In genomic region chr10:88880287-88881094, GRCh38 we compare ENCODE assay signal across 8 cellular contexts. TPM values are rescaled to one million over a fixed set of nuclear protein-coding genes. Genes with fewer than 3 reads are reported as not detected.
DNase-seq lines count a peak whose midpoint lies in the region; ATAC-seq and TF ChIP-seq lines count a peak whose summit lies in the region.

No MANE protein-coding gene starts in this region.

- no peaks in the 10 kb centered on the region for H3K27me3 Mint-ChIP-seq in activated T-cell treated with anti-CD3 and anti-CD28 coated beads, Interleukin-2, amount 50 U/mL, for 4 hours (ENCODE audit: low read depth)

- TF ChIP-seq CTCF in OCI-LY1 (IDR thresholded peaks at IDR 0.05; ENCODE audit: low read length) = no peak

- DNase-seq in COLO668 (lab: John Stamatoyannopoulos, UW; ENCODE audit: unreplicated experiment) = peak; percentile 91
- peak; percentile 52 for DNase-seq in activated T-cell treated with anti-CD3 and anti-CD28 coated beads, Interleukin-2, amount 50 U/mL, for 4 hours
- peak; percentile 41 for DNase-seq in stimulated activated CD8-positive, alpha-beta memory T cell treated with anti-CD3 and anti-CD28 coated beads, Interleukin-7, amount 100 ng/mL, for 24 hours (ENCODE audit: low read depth)

- H3K9me2 ChIP-seq in OCI-LY1 (ENCODE audit: low read depth, low read length) = no peaks in the 10 kb centered on the region

- ATAC-seq in GM19372 (IDR thresholded peaks at IDR 0.05; ENCODE audit: low read depth, unreplicated experiment) (peak; percentile 77), HG03469 (IDR thresholded peaks at IDR 0.05; ENCODE audit: unreplicated experiment) (peak; percentile 46), esophagus mucosa (peak; percentile 90)
- ATAC-seq in activated T-cell treated with anti-CD3 and anti-CD28 coated beads, Interleukin-2, amount 50 U/mL, for 4 hours = peak; percentile 82 to 83

- no peaks in the 10 kb centered on the region for H3K36me3 Mint-ChIP-seq in activated T-cell treated with anti-CD3 and anti-CD28 coated beads, Interleukin-2, amount 50 U/mL, for 4 hours (ENCODE audit: insufficient read depth)

- H3F3A ChIP-seq in OCI-LY1 (ENCODE audit: insufficient read depth, low read length) = no peaks in the 10 kb centered on the region

- peak overlapping the region; percentile 74 for H3K4me2 ChIP-seq in OCI-LY1 (ENCODE audit: low read length)

- no peaks in the 10 kb centered on the region for H4K20me1 ChIP-seq in OCI-LY1 (ENCODE audit: insufficient read depth, low read length)

- no peak overlapping the region for H2AFZ ChIP-seq in OCI-LY1 (ENCODE audit: low read length)

- H3K27me3 ChIP-seq in OCI-LY1 (ENCODE audit: insufficient read depth, low read length) (no peaks in the 10 kb centered on the region), muscle layer of duodenum (ENCODE audit: low read depth, low read length) (no peaks in the 10 kb centered on the region)

- H3K36me3 ChIP-seq in OCI-LY1 (ENCODE audit: insufficient read depth, low read length) = no peaks in the 10 kb centered on the region
- H3K36me3 ChIP-seq in muscle layer of duodenum (ENCODE audit: control insufficient read depth in 1 of 2, insufficient read depth in 2 of 2, low read length in 2 of 2) = no peaks in the 10 kb centered on the region

- H3K79me2 ChIP-seq in OCI-LY1 (ENCODE audit: insufficient read depth, low read length) = peaks cover 24% of the 10 kb centered on the region

- peak overlapping the region; percentile 71 for H3K4me3 ChIP-seq in OCI-LY1 (ENCODE audit: low read depth, low read length, poor library complexity, severe bottlenecking)
- H3K4me3 ChIP-seq in muscle layer of duodenum (ENCODE audit: low read depth in 1 of 2, low read length in 2 of 2) = peak overlapping the region; percentile 78 to 89

- H3K9me3 Mint-ChIP-seq in activated T-cell treated with anti-CD3 and anti-CD28 coated beads, Interleukin-2, amount 50 U/mL, for 4 hours = no peaks in the 10 kb centered on the region

- peak overlapping the region; percentile 95 for H3K4me3 Mint-ChIP-seq in activated T-cell treated with anti-CD3 and anti-CD28 coated beads, Interleukin-2, amount 50 U/mL, for 4 hours

- peak overlapping the region; percentile 78 for H3K9ac ChIP-seq in OCI-LY1 (ENCODE audit: low read length)

- peak overlapping the region; percentile 86 for H3K27ac ChIP-seq in OCI-LY1 (ENCODE audit: low read depth, low read length, poor library complexity, severe bottlenecking)
- H3K27ac ChIP-seq in muscle layer of duodenum (ENCODE audit: low read length) = peak overlapping the region; percentile 91

- H3K4me1 Mint-ChIP-seq in activated T-cell treated with anti-CD3 and anti-CD28 coated beads, Interleukin-2, amount 50 U/mL, for 4 hours (ENCODE audit: low read depth) = peaks cover 62% of the 10 kb centered on the region

- H3K9me3 ChIP-seq in OCI-LY1 (ENCODE audit: low read length) (no peaks in the 10 kb centered on the region), muscle layer of duodenum (ENCODE audit: control insufficient read depth in 1 of 2, low read length in 2 of 2) (no peaks in the 10 kb centered on the region)

- H3K4me1 ChIP-seq in OCI-LY1 (ENCODE audit: insufficient read depth, low read length, severe bottlenecking) = peaks cover 51% of the 10 kb centered on the region
- peaks cover 5 to 13% of the 10 kb centered on the region in 2 donors for H3K4me1 ChIP-seq in muscle layer of duodenum (ENCODE audit: control insufficient read depth in 1 of 2, insufficient read depth in 2 of 2, low read length in 2 of 2)

RNA-seq across cellular contexts. Expression of gene STAMBPL1, which starts 0.4 kb away (rescaled TPM):
- 10 to 100 TPM; 15.1 to 24.7 (median 19.4) TPM for total RNA-seq in activated T-cell treated with anti-CD3 and anti-CD28 coated beads, Interleukin-2, amount 50 U/mL, for 4 hours
- 2.5 TPM for total RNA-seq in esophagus mucosa

RNA-seq across cellular contexts. Expression of gene ANKRD22, which starts 28.8 kb away (rescaled TPM):
- under 1 TPM in 1 of 3 donors, not detected in 2; 0.24 TPM for total RNA-seq in activated T-cell treated with anti-CD3 and anti-CD28 coated beads, Interleukin-2, amount 50 U/mL, for 4 hours
- total RNA-seq in esophagus mucosa = 32.9 TPM

Comparison
In these comparisons a context has a peak if more than half of its experiments do, and no peak if none do; other contexts are left out.
1. Peak in every context shown above with its lines: DNase-seq, ATAC-seq, H3K4me3 ChIP-seq and H3K27ac ChIP-seq.
2. DNase-seq: peak in every context shown above with its lines; median percentile 91 in COLO668; 52 in activated T-cell treated with anti-CD3 and anti-CD28 coated beads, Interleukin-2, amount 50 U/mL, for 4 hours; 41 in stimulated activated CD8-positive, alpha-beta memory T cell treated with anti-CD3 and anti-CD28 coated beads, Interleukin-7, amount 100 ng/mL, for 24 hours.
3. RNA of gene ANKRD22, which starts 28.8 kb away (total RNA-seq): 32.9 TPM in esophagus mucosa (single experiment); 0.24 TPM in activated T-cell treated with anti-CD3 and anti-CD28 coated beads, Interleukin-2, amount 50 U/mL, for 4 hours; every median in the first group is over 10 times any median in the second.